In the genomic region with DNA sequence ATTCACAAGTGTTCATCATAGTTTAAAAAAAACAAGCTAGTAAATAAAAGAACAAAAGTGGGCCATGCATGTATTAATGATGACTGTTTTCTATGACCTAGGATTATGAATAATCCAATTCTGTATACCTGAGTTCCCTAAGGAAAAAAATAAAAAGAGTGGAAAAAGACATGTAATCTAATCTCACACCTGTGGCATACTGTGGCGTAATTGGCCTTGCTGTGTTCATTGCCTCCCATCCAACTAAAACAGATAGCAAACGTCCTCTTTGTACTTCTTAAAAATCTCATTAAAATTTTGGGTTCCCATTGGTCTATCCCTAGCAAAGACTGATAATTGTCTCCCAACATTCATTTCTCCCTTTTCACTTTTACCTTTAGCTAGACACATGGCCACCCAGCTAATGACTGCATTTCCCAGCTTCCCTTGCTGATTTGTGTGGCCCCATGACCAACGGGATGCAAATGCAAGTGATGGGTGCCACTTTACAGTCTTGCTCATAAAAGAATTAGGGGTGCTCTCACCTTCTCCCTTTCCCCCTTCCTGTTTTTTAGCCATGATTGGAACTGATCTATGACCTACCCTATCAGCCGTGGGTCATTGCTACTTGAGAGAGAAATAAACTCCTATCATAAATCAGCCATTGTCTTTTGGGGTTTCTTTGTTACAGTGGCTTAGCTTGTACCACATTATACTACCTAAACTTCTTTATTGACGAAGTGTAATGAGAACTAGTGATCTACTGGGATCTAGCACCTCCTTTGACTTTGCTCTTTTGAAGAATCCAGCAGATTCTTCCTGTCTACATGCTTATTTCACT, we compare ENCODE assay signal across 17 cellular contexts.
"Had no signal": no experiment of that assay in that cellular context is flagged by ENCODE, and none has a peak within 500 bp of the region (broad histone marks: within the 10 kb centered on the region; RNA-seq: fewer than 3 reads in every experiment).

No MANE protein-coding gene starts in this region.

- H3K27me3 Mint-ChIP-seq: activated CD4-positive, alpha-beta T cell treated with anti-CD3 and anti-CD28 coated beads, Interleukin-2, amount 10 ng/mL, durations not matched to agents 24 days and 14 days had no signal

- H3K4me3 ChIP-seq: adrenal gland, gastrocnemius medialis, heart left ventricle, left lung, ovary, upper lobe of right lung had no signal

- H3K36me3 Mint-ChIP-seq: activated naive CD4-positive, alpha-beta T cell treated with anti-CD3 and anti-CD28 coated beads, Interleukin-2, amount 50 U/mL, for 72 hours had no signal

- H3K36me3 ChIP-seq: adrenal gland, gastrocnemius medialis, heart left ventricle, left lung, ovary, upper lobe of right lung had no signal

- H3K27ac ChIP-seq: adrenal gland, gastrocnemius medialis, heart left ventricle, left lung, ovary, upper lobe of right lung had no signal

- H3K9me3 Mint-ChIP-seq: activated CD4-positive, alpha-beta T cell treated with anti-CD3 and anti-CD28 coated beads, Interleukin-2, amount 10 ng/mL, durations not matched to agents 24 days and 14 days; activated naive CD4-positive, alpha-beta T cell treated with anti-CD3 and anti-CD28 coated beads, Interleukin-2, amount 50 U/mL, for 72 hours had no signal

- H3K9me3 ChIP-seq: adrenal gland, gastrocnemius medialis, heart left ventricle, left lung, ovary, upper lobe of right lung had no signal

- H3K27me3 ChIP-seq: adrenal gland, gastrocnemius medialis, heart left ventricle, left lung, ovary, upper lobe of right lung had no signal

- DNase-seq: activated CD4-positive, alpha-beta T cell treated with anti-CD3 and anti-CD28 coated beads, Interleukin-2, amount 10 ng/mL, durations not matched to agents 24 days and 14 days; activated CD8-positive, alpha-beta T cell treated with anti-CD3 and anti-CD28 coated beads, Interleukin-2, amount 10 ng/mL, durations not matched to agents 7 days and 5 days; activated gamma-delta T cell treated with Interleukin-2 at 50 U/mL for 16 hours; cerebellar nuclear complex; cortex of kidney; gastrocnemius medialis; heart left ventricle; kidney; left lung; mammary epithelial cell; ovary; stimulated activated CD8-positive, alpha-beta memory T cell treated with anti-CD3 and anti-CD28 coated beads, Interleukin-4, amount 100 ng/mL, for 48 hours; stimulated activated naive CD4-positive, alpha-beta T cell; T-helper 9 cell; upper lobe of right lung had no signal

- H3K27ac Mint-ChIP-seq: activated CD4-positive, alpha-beta T cell treated with anti-CD3 and anti-CD28 coated beads, Interleukin-2, amount 10 ng/mL, durations not matched to agents 24 days and 14 days; activated CD8-positive, alpha-beta T cell treated with anti-CD3 and anti-CD28 coated beads, Interleukin-2, amount 10 ng/mL, durations not matched to agents 7 days and 5 days; activated naive CD4-positive, alpha-beta T cell treated with anti-CD3 and anti-CD28 coated beads, Interleukin-2, amount 50 U/mL, for 72 hours had no signal

- ATAC-seq: activated CD8-positive, alpha-beta T cell treated with anti-CD3 and anti-CD28 coated beads, Interleukin-2, amount 10 ng/mL, durations not matched to agents 7 days and 5 days; activated naive CD4-positive, alpha-beta T cell treated with anti-CD3 and anti-CD28 coated beads, Interleukin-2, amount 50 U/mL, for 72 hours; gastrocnemius medialis; heart left ventricle; left lung; upper lobe of right lung had no signal

- H3K4me3 Mint-ChIP-seq: activated CD4-positive, alpha-beta T cell treated with anti-CD3 and anti-CD28 coated beads, Interleukin-2, amount 10 ng/mL, durations not matched to agents 24 days and 14 days; activated CD8-positive, alpha-beta T cell treated with anti-CD3 and anti-CD28 coated beads, Interleukin-2, amount 10 ng/mL, durations not matched to agents 7 days and 5 days had no signal
